Comparison of ENCODE assay signal across 8 cellular contexts in genomic region chr12:56159482-56160105, GRCh38. TPM values are rescaled to one million over a fixed set of nuclear protein-coding genes. Genes with fewer than 3 reads are reported as not detected.
A peak's percentile ranks its signal among the peaks of the same experiment; 100 is the strongest.
DNase-seq lines count a peak whose midpoint lies in the region; ATAC-seq and TF ChIP-seq lines count a peak whose summit lies in the region.

No MANE protein-coding gene starts in this region.

- H3K9ac ChIP-seq in OCI-LY1 (ENCODE audit: low read length), result peak overlapping the region; percentile 83
- H3K9ac ChIP-seq in endodermal cell (ENCODE audit: extremely low read depth, low read length, poor library complexity, severe bottlenecking), result peak overlapping the region; percentile 97

- H4K20me1 ChIP-seq in OCI-LY1 (ENCODE audit: insufficient read depth, low read length), result no peaks in the 10 kb centered on the region

- H2AFZ ChIP-seq in OCI-LY1 (ENCODE audit: low read length) (no peak overlapping the region), neuron (ENCODE audit: low read depth, low read length) (no peak overlapping the region)

- H3K9me2 ChIP-seq in OCI-LY1 (ENCODE audit: low read depth, low read length), result no peaks in the 10 kb centered on the region

- 48 to 67% methylated on average over 5 to 6 of the region's 6 CpGs for WGBS in endodermal cell (ENCODE audit: insufficient coverage in 1 of 2, insufficient read length in 1 of 2), 2 experiments

- peaks cover 44% of the 10 kb centered on the region for H3K36me3 ChIP-seq in CD4-positive, CD25-positive, alpha-beta regulatory T cell (ENCODE audit: control insufficient read depth, insufficient read depth, low read length)
- peaks cover 62% of the 10 kb centered on the region for H3K36me3 ChIP-seq in OCI-LY1 (ENCODE audit: insufficient read depth, low read length)
- peaks cover 71% of the 10 kb centered on the region for H3K36me3 ChIP-seq in endodermal cell (ENCODE audit: control insufficient read depth, insufficient read depth, low read length)
- peaks cover 64% of the 10 kb centered on the region for H3K36me3 ChIP-seq in neuron (ENCODE audit: insufficient read depth, low read length)

- no peaks in the 10 kb centered on the region for H3K9me3 ChIP-seq in CD4-positive, CD25-positive, alpha-beta regulatory T cell (ENCODE audit: control insufficient read depth in 2 of 2, low read length in 2 of 2)
- H3K9me3 ChIP-seq in OCI-LY1 (ENCODE audit: low read length), result no peaks in the 10 kb centered on the region
- H3K9me3 ChIP-seq in endodermal cell (ENCODE audit: control insufficient read depth, low read length), result no peaks in the 10 kb centered on the region
- no peaks in the 10 kb centered on the region for H3K9me3 ChIP-seq in neuron (ENCODE audit: low read length)

- peak overlapping the region; percentile 98 for H3K4me3 ChIP-seq in CD4-positive, CD25-positive, alpha-beta regulatory T cell (ENCODE audit: low read depth, low read length)
- H3K4me3 ChIP-seq in OCI-LY1 (ENCODE audit: low read depth, low read length, poor library complexity, severe bottlenecking) (peak overlapping the region; percentile 84), endodermal cell (ENCODE audit: low read length) (peak overlapping the region; percentile 97), neuron (ENCODE audit: low read length) (peak overlapping the region; percentile 85)

- no peak; the same call in 1 of the 2 replicates for TF ChIP-seq CTCF in OCI-LY1 (IDR thresholded peaks at IDR 0.05; ENCODE audit: low read length)
- TF ChIP-seq CTCF in endodermal cell (conservative IDR thresholded peaks at IDR 0.05), result no peak

- H3K27ac Mint-ChIP-seq in CD4-positive, CD25-positive, alpha-beta regulatory T cell, result peak overlapping the region; percentile 98 to 100 (median 100)
- peak overlapping the region; percentile 99 for H3K27ac Mint-ChIP-seq in endodermal cell

- H3K27me3 Mint-ChIP-seq in CD4-positive, CD25-positive, alpha-beta regulatory T cell, result no peaks in the 10 kb centered on the region
- no peaks in the 10 kb centered on the region for H3K27me3 Mint-ChIP-seq in endodermal cell (ENCODE audit: insufficient read depth)

- ATAC-seq in CD4-positive, CD25-positive, alpha-beta regulatory T cell (ENCODE audit: low read depth in 2 of 2), result no peak
- ATAC-seq in esophagus mucosa, result no peak
- ATAC-seq in HG02642 (IDR thresholded peaks at IDR 0.05; ENCODE audit: poor library complexity, unreplicated experiment), result no peak

- H3F3A ChIP-seq in OCI-LY1 (ENCODE audit: insufficient read depth, low read length), result no peaks in the 10 kb centered on the region

- peak overlapping the region; percentile 92 to 100 (median 100) for H3K4me3 Mint-ChIP-seq in CD4-positive, CD25-positive, alpha-beta regulatory T cell
- H3K4me3 Mint-ChIP-seq in endodermal cell, result peak overlapping the region; percentile 96

- peaks cover 46% of the 10 kb centered on the region for H3K4me1 ChIP-seq in CD4-positive, CD25-positive, alpha-beta regulatory T cell (ENCODE audit: control insufficient read depth, insufficient read depth, low read length, poor library complexity, severe bottlenecking)
- H3K4me1 ChIP-seq in OCI-LY1 (ENCODE audit: insufficient read depth, low read length, severe bottlenecking) (peaks cover 41% of the 10 kb centered on the region), endodermal cell (ENCODE audit: control insufficient read depth, insufficient read depth, low read length) (peaks cover 9% of the 10 kb centered on the region), neuron (ENCODE audit: insufficient read depth, low read length) (peaks cover 37% of the 10 kb centered on the region)

- no peaks in the 10 kb centered on the region for H3K27me3 ChIP-seq in CD4-positive, CD25-positive, alpha-beta regulatory T cell (ENCODE audit: control insufficient read depth, insufficient read depth, low read length)
- H3K27me3 ChIP-seq in OCI-LY1 (ENCODE audit: insufficient read depth, low read length), result no peaks in the 10 kb centered on the region
- no peaks in the 10 kb centered on the region for H3K27me3 ChIP-seq in endodermal cell (ENCODE audit: control insufficient read depth, insufficient read depth, low read length, poor library complexity, severe bottlenecking)
- H3K27me3 ChIP-seq in neuron (ENCODE audit: insufficient read depth, low read length), result no peaks in the 10 kb centered on the region

- peak overlapping the region; percentile 95 for H3K27ac ChIP-seq in CD4-positive, CD25-positive, alpha-beta regulatory T cell (ENCODE audit: insufficient read depth, low read length, poor library complexity, severe bottlenecking)
- H3K27ac ChIP-seq in OCI-LY1 (ENCODE audit: low read depth, low read length, poor library complexity, severe bottlenecking) (peak overlapping the region; percentile 74), endodermal cell (ENCODE audit: low read depth, low read length) (no peak overlapping the region)

- H3K4me2 ChIP-seq in OCI-LY1 (ENCODE audit: low read length), result peak overlapping the region; percentile 90

- no peak for DNase-seq in CD4-positive, CD25-positive, alpha-beta regulatory T cell
- peak; percentile 51 for DNase-seq in endodermal cell
- no peak for DNase-seq in epidermal melanocyte (ENCODE audit: insufficient read length, low spot score)
- DNase-seq in T-helper 9 cell, result no peak

- peaks cover 13% of the 10 kb centered on the region for H3K79me2 ChIP-seq in OCI-LY1 (ENCODE audit: insufficient read depth, low read length)

- H3K9me3 Mint-ChIP-seq in CD4-positive, CD25-positive, alpha-beta regulatory T cell, result no peaks in the 10 kb centered on the region
- no peaks in the 10 kb centered on the region for H3K9me3 Mint-ChIP-seq in endodermal cell

- H3K36me3 Mint-ChIP-seq in CD4-positive, CD25-positive, alpha-beta regulatory T cell, result peaks cover 25% of the 10 kb centered on the region
- peaks cover 56% of the 10 kb centered on the region for H3K36me3 Mint-ChIP-seq in endodermal cell (ENCODE audit: low read depth)

- H3K4me1 Mint-ChIP-seq in CD4-positive, CD25-positive, alpha-beta regulatory T cell, result peaks cover 0 to 59% (median 34%) of the 10 kb centered on the region in 4 donors
- peaks cover 59% of the 10 kb centered on the region for H3K4me1 Mint-ChIP-seq in endodermal cell

RNA-seq across cellular contexts. Expression of gene MYL6, which starts 1.4 kb away (rescaled TPM):
- total RNA-seq in CD4-positive, CD25-positive, alpha-beta regulatory T cell, result 933 TPM
- 1,000 to 10,000 TPM; 2,559 to 3,471 (median 2,992) TPM for polyA plus RNA-seq in CD4-positive, CD25-positive, alpha-beta regulatory T cell
- total RNA-seq in endodermal cell (1,000 to 10,000 TPM; 1,640 to 1,647 TPM), esophagus mucosa (1,179 TPM)
- polyA plus RNA-seq in endodermal cell (2013, experiment 1 of 2), result 1,347 TPM
- polyA plus RNA-seq in endodermal cell (2013, experiment 2 of 2), result 1,436 TPM

RNA-seq across cellular contexts. Expression of gene MYL6B, which starts 7.2 kb away (rescaled TPM):
- total RNA-seq in CD4-positive, CD25-positive, alpha-beta regulatory T cell, result 8.8 TPM
- 10 to 100 TPM in 3 of 4 donors, 1 to 10 TPM in 1; 9.9 to 18.4 (median 11.3) TPM for polyA plus RNA-seq in CD4-positive, CD25-positive, alpha-beta regulatory T cell
- 100 to 1,000 TPM; 153 to 191 TPM for total RNA-seq in endodermal cell
- polyA plus RNA-seq in endodermal cell (2013, experiment 1 of 2), result 175 TPM
- 170 TPM for polyA plus RNA-seq in endodermal cell (2013, experiment 2 of 2)
- 54.2 TPM for total RNA-seq in esophagus mucosa

RNA-seq across cellular contexts. Expression of gene SMARCC2, which starts 29.7 kb away (rescaled TPM):
- total RNA-seq in CD4-positive, CD25-positive, alpha-beta regulatory T cell, result 153 TPM
- polyA plus RNA-seq in CD4-positive, CD25-positive, alpha-beta regulatory T cell, result 10 to 100 TPM; 46.3 to 64.1 (median 54.1) TPM
- 100 to 1,000 TPM; 127 to 129 TPM for total RNA-seq in endodermal cell
- 114 TPM for polyA plus RNA-seq in endodermal cell (2013, experiment 1 of 2)
- 107 TPM for polyA plus RNA-seq in endodermal cell (2013, experiment 2 of 2)
- total RNA-seq in esophagus mucosa, result 44.4 TPM

RNA-seq across cellular contexts. Expression of gene ESYT1, which starts 31.5 kb away (rescaled TPM):
- 190 TPM for total RNA-seq in CD4-positive, CD25-positive, alpha-beta regulatory T cell
- polyA plus RNA-seq in CD4-positive, CD25-positive, alpha-beta regulatory T cell, result 100 to 1,000 TPM; 249 to 395 (median 333) TPM
- total RNA-seq in endodermal cell (100 to 1,000 TPM in 1 of 2 donors, 10 to 100 TPM in 1; 97.0 to 118 TPM), esophagus mucosa (48.8 TPM)
- polyA plus RNA-seq in endodermal cell (2013, experiment 1 of 2), result 55.5 TPM
- polyA plus RNA-seq in endodermal cell (2013, experiment 2 of 2), result 64.1 TPM

RNA-seq across cellular contexts. Expression of gene ZC3H10, which starts 41.5 kb away (rescaled TPM):
- 11.0 TPM for total RNA-seq in CD4-positive, CD25-positive, alpha-beta regulatory T cell
- polyA plus RNA-seq in CD4-positive, CD25-positive, alpha-beta regulatory T cell, result 1 to 10 TPM; 1.7 to 3.7 (median 2.9) TPM
- total RNA-seq in endodermal cell, result 1 to 10 TPM; 7.9 to 9.1 TPM
- polyA plus RNA-seq in endodermal cell (2013, experiment 1 of 2), result 6.1 TPM
- polyA plus RNA-seq in endodermal cell (2013, experiment 2 of 2), result 4.3 TPM
- 1.8 TPM for total RNA-seq in esophagus mucosa
